In the genomic region with DNA sequence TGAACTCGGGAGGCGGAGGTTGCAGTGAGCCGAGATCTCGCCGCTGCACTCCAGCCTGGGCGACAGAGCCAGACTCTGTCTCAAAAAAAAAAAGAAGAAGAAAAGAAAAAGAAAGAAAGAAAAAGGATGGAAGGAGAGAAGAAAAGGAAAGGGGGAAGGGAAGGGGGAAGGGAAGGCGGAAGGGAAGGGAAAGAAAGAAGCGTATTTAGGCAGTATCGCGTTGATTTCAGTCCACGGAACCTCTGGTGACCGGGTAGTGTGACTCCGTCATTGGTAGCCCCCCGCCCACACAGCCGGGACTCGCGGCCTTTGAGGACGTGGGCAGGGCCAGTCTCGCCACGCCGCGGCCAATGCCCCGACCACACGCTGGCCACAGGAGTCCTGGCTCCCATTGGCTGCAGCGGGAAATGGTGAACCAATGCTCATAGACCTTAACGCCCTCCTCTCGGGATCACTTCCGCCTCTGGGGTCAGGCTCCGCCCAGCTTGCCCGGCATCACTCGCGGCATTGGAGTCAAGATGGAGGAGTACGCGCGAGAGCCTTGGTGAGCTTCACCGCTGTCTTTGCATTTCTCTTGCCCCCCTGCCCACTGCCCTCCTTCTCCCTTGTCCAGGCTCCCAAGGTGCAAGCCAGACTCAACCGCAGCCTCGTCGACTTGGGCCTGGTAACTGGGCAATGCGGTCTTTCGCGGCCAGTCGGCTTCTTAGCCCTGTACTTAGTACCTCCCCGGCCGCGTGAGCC, we compare ENCODE assay signal across 8 cellular contexts. TPM values are rescaled to one million over a fixed set of nuclear protein-coding genes. Genes with fewer than 3 reads are reported as not detected.
DNase-seq lines count a peak whose midpoint lies in the region; ATAC-seq, FAIRE-seq and TF ChIP-seq lines count a peak whose summit lies in the region.

Gene TIMM17A (plus strand): TSS at position 495 of the 741 bp plus-strand sequence. CDS start 24 bp downstream, at position 519.

- peaks cover 2% of the 10 kb centered on the region for H4K20me1 ChIP-seq in keratinocyte (ENCODE audit: control insufficient read depth, extremely low read depth, insufficient read depth, low read length)

- H3K27me3 ChIP-seq in keratinocyte (ENCODE audit: control insufficient read depth, extremely low read depth, insufficient read depth, low read length): no peaks in the 10 kb centered on the region

- H3K4me1 ChIP-seq in keratinocyte (ENCODE audit: control insufficient read depth, extremely low read depth, insufficient read depth, low read length): peaks cover 4% of the 10 kb centered on the region

- peak within 1 kb of the TSS; percentile 94 for H3K27ac ChIP-seq in keratinocyte (ENCODE audit: control insufficient read depth, insufficient read depth, low read length)

- peaks cover 6 to 10% of the 10 kb centered on the region in 2 experiments for H3K36me3 ChIP-seq in keratinocyte (ENCODE audit: control insufficient read depth in 2 of 2, extremely low read depth in 1 of 2, insufficient read depth in 2 of 2, low read length in 2 of 2)

- dilution Hi-C loops in keratinocyte (cut with MboI; ENCODE audit: extremely low pct_ligation_motif_present, low sequenced_read_pairs): no loop called here

- peak within 1 kb of the TSS; percentile 98 for H3K4me3 ChIP-seq in AG10803 (ENCODE audit: low read length)
- peak within 1 kb of the TSS; percentile 87 to 97 (median 96) for H3K4me3 ChIP-seq in keratinocyte (ENCODE audit: control insufficient read depth in 2 of 3, extremely low read depth in 1 of 3, insufficient read depth in 2 of 3, low read depth in 1 of 3, low read length in 3 of 3)

- TF ChIP-seq CTCF in AG10803 (conservative IDR thresholded peaks at IDR 0.05; ENCODE audit: low read length) (no peak), keratinocyte (optimal IDR thresholded peaks at IDR 0.05 in 1 of 3, IDR thresholded peaks at IDR 0.05 in 1 of 3, conservative IDR thresholded peaks at IDR 0.05 in 1 of 3; ENCODE audit: extremely low read depth in 1 of 3, insufficient read depth in 2 of 3, low read length in 3 of 3) (no peak)

- peaks cover 36% of the 10 kb centered on the region for H3K79me2 ChIP-seq in keratinocyte (ENCODE audit: control insufficient read depth, insufficient read depth, low read length)

- H3K9ac ChIP-seq in keratinocyte (ENCODE audit: control insufficient read depth, extremely low read depth, insufficient read depth, low read length): peak within 1 kb of the TSS; percentile 98

- FAIRE-seq in keratinocyte (lab: Jason Lieb, UNC): peak; percentile 91

- H3K4me2 ChIP-seq in keratinocyte (ENCODE audit: control insufficient read depth, extremely low read depth, insufficient read depth, low read depth, low read length): peak within 1 kb of the TSS; percentile 90

- ATAC-seq in GM19043 (IDR thresholded peaks at IDR 0.05; ENCODE audit: low read depth, unreplicated experiment) (peak; percentile 99), HG03378 (IDR thresholded peaks at IDR 0.05; ENCODE audit: unreplicated experiment) (peak; percentile 97)

- no peaks in the 10 kb centered on the region for H3K9me1 ChIP-seq in keratinocyte (ENCODE audit: control insufficient read depth, extremely low read depth, insufficient read depth, low read length)

- no peaks in the 10 kb centered on the region for H3K9me3 ChIP-seq in keratinocyte (ENCODE audit: control insufficient read depth, low read depth, low read length)

- peak within 1 kb of the TSS; percentile 99 for H2AFZ ChIP-seq in keratinocyte (ENCODE audit: control insufficient read depth, low read length)

- DNase-seq in AG10803 (ENCODE audit: low read depth) (peak; percentile 98), NCI-H460 (ENCODE audit: extremely low read depth, low read depth) (peak; percentile 99), cerebellar nuclear complex (lab: John Stamatoyannopoulos, UW) (peak; percentile 74 to 95), keratinocyte (ENCODE audit: low read depth, low spot score) (peak; percentile 88)
- peak; percentile 93 for DNase-seq in activated CD4-positive, CD25-positive, alpha-beta regulatory T cell treated with anti-CD3 and anti-CD28 coated beads, Interleukin-2, amount 50 U/mL, for 72 hours
- DNase-seq in stimulated activated CD4-positive, alpha-beta T cell treated with anti-CD3 and anti-CD28 coated beads, Interleukin-15, amount 100 ng/mL, for 1 hour (ENCODE audit: low read depth in 1 of 2, low spot score in 1 of 2): peak; percentile 77 to 84

RNA-seq across cellular contexts. Expression of gene TIMM17A, which starts in this region (rescaled TPM):
- 116 and 136 TPM in 2 replicates for total RNA-seq in NCI-H460 (2014; rRNA removed; shearing (Covaris generic))
- polyA plus RNA-seq in NCI-H460 (2014; cell fraction: nucleus; rRNA removed): 136 and 158 TPM in 2 replicates
- 72.5 to 116 TPM (median 102 TPM) in 3 replicates for polyA plus RNA-seq in keratinocyte
- polyA plus RNA-seq in keratinocyte (2011; ENCODE audit: low read depth): 29.4 TPM
- polyA plus RNA-seq in keratinocyte (2011; cell fraction: cytosol; rRNA removed): 66.3 and 111 TPM in 2 replicates
- 48.0 and 65.9 TPM in 2 replicates for polyA plus RNA-seq in keratinocyte (2011; cell fraction: nucleus; rRNA removed)
- 58.3 and 79.9 TPM in 2 replicates for polyA plus RNA-seq in keratinocyte (2012; ENCODE audit: low replicate concordance)
- 25.1 to 36.6 TPM (median 34.0 TPM) in 3 replicates for polyA minus RNA-seq in keratinocyte
- 28.6 TPM for polyA minus RNA-seq in keratinocyte (2011; cell fraction: cytosol; rRNA and poly(A)+ RNA removed)
- 17.3 and 31.0 TPM in 2 replicates for polyA minus RNA-seq in keratinocyte (2011; cell fraction: nucleus; rRNA and poly(A)+ RNA removed)

Comparison
In these comparisons a context has a peak if more than half of its experiments do, and no peak if none do; other contexts are left out.
1. Peak in every context shown above with its lines: DNase-seq, ATAC-seq, H3K4me3 ChIP-seq and H3K27ac ChIP-seq.